4 cellular contexts compared by ENCODE assay signal in the genomic region with DNA sequence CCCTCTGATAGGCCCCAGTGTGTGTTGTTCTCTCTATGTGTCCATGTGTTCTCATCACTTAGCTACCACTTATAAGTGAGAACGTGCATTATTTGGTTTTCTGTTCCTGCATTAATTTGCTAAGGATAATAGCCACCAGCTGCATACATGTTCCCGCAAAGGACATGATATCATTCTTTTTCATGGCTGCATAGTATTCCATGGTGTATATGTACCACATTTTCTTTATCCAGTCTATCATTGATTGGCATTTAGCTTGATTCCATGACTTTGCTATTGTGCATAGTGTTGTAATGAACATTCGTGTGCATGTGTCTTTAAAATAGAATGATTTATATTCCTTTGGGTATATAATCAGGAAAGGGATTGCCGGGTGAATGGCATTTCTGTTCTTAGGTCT. TPM values are rescaled to one million over a fixed set of nuclear protein-coding genes. Genes with fewer than 3 reads are reported as not detected.
"Had no signal": no experiment of that assay in that cellular context is flagged by ENCODE, and none has a peak within 500 bp of the region (broad histone marks: within the 10 kb centered on the region; RNA-seq: fewer than 3 reads in every experiment).

No MANE protein-coding gene starts in this region.

RNA-seq across cellular contexts. Expression of a gene that starts 16.2 kb away (rescaled TPM):
- total RNA-seq: M059J, MCF 10A had no signal

RNA-seq across cellular contexts. Expression of a gene that starts 39.1 kb away (rescaled TPM):
- total RNA-seq: LHCN-M2, M059J, MCF 10A, NCI-H460 had no signal

RNA-seq across cellular contexts. Expression of a gene that starts 44.9 kb away (rescaled TPM):
- total RNA-seq: LHCN-M2, M059J, MCF 10A, NCI-H460 had no signal

RNA-seq across cellular contexts. Expression of a gene that starts 48.5 kb away (rescaled TPM):
- total RNA-seq: LHCN-M2, M059J, MCF 10A, NCI-H460 had no signal
